ENCODE assay signal across 14 cellular contexts in genomic region chr2:236875906-236876505, GRCh38.
A peak's percentile ranks its signal among the peaks of the same experiment; 100 is the strongest.
DNase-seq lines count a peak whose midpoint lies in the region; ATAC-seq and TF ChIP-seq lines count a peak whose summit lies in the region.
"Had no signal": no experiment of that assay in that cellular context is flagged by ENCODE, and none has a peak within 500 bp of the region (broad histone marks: within the 10 kb centered on the region; RNA-seq: fewer than 3 reads in every experiment).

No MANE protein-coding gene starts in this region.

- peak; percentile 12 for ATAC-seq in esophagus mucosa
- ATAC-seq in HG03354 (IDR thresholded peaks at IDR 0.05; ENCODE audit: poor library complexity, severe bottlenecking, unreplicated experiment) = no peak
- ATAC-seq: activated naive CD4-positive, alpha-beta T cell treated with anti-CD3 and anti-CD28 coated beads, Interleukin-2, amount 50 U/mL, for 72 hours had no signal

- TF ChIP-seq CTCF in nephron progenitor cell (IDR thresholded peaks at IDR 0.05) = no peak

- DNase-seq in NCI-H510A treated with DMSO at 0.1 percent for 48 hours (lab: John Stamatoyannopoulos, UW) (peak; percentile 18), nephron progenitor cell (peak; percentile 20), AML-193 (lab: John Stamatoyannopoulos, UW) (no peak), NCI-H1694 treated with DMSO at 0.1 percent for 48 hours (lab: John Stamatoyannopoulos, UW) (no peak)
- no peak for DNase-seq in activated naive CD4-positive, alpha-beta T cell treated with anti-CD3 and anti-CD28 coated beads, Interleukin-2, amount 10 ng/mL, durations not matched to agents 7 days and 5 days
- DNase-seq: GM23248; NCI-H446; stimulated activated naive CD4-positive, alpha-beta T cell treated with Interleukin-2 at 50 U/mL for 16 hours had no signal

- peaks cover 19% of the 10 kb centered on the region for H3K27me3 Mint-ChIP-seq in nephron progenitor cell (ENCODE audit: low read depth, poor library complexity)
- H3K27me3 Mint-ChIP-seq in activated naive CD4-positive, alpha-beta T cell treated with anti-CD3 and anti-CD28 coated beads, Interleukin-2, amount 10 ng/mL, durations not matched to agents 7 days and 5 days = peaks cover 18% of the 10 kb centered on the region

- H3K4me1 ChIP-seq in BLaER1 = peaks cover 46% of the 10 kb centered on the region

- no peak overlapping the region for H3K27ac ChIP-seq in BLaER1
- H3K27ac ChIP-seq: GM23248, KMS-11 had no signal

- peaks cover 61% of the 10 kb centered on the region for H3K4me1 Mint-ChIP-seq in nephron progenitor cell
- no peaks in the 10 kb centered on the region for H3K4me1 Mint-ChIP-seq in activated naive CD4-positive, alpha-beta T cell treated with anti-CD3 and anti-CD28 coated beads, Interleukin-2, amount 10 ng/mL, durations not matched to agents 7 days and 5 days

- no peaks in the 10 kb centered on the region for H3K9me3 ChIP-seq in BLaER1

- H3K36me3 ChIP-seq in BLaER1 = no peaks in the 10 kb centered on the region

- H3K27ac Mint-ChIP-seq in nephron progenitor cell = no peak overlapping the region
- no peak overlapping the region for H3K27ac Mint-ChIP-seq in activated naive CD4-positive, alpha-beta T cell treated with anti-CD3 and anti-CD28 coated beads, Interleukin-2, amount 10 ng/mL, durations not matched to agents 7 days and 5 days
- H3K27ac Mint-ChIP-seq: activated naive CD4-positive, alpha-beta T cell treated with anti-CD3 and anti-CD28 coated beads, Interleukin-2, amount 50 U/mL, for 72 hours had no signal

- no peaks in the 10 kb centered on the region for H3K27me3 ChIP-seq in BLaER1

- H3K4me3 ChIP-seq in BLaER1 = no peak overlapping the region
- H3K4me3 ChIP-seq: GM23248 had no signal

- CTCF ChIA-PET in activated naive CD4-positive, alpha-beta T cell treated with anti-CD3 and anti-CD28 coated beads, Interleukin-2, amount 10 ng/mL, durations not matched to agents 7 days and 5 days (lab: Charles Lee) = no interaction called here

- peaks cover 1% of the 10 kb centered on the region for H3K36me3 Mint-ChIP-seq in nephron progenitor cell (ENCODE audit: low read depth)
- no peaks in the 10 kb centered on the region for H3K36me3 Mint-ChIP-seq in activated naive CD4-positive, alpha-beta T cell treated with anti-CD3 and anti-CD28 coated beads, Interleukin-2, amount 10 ng/mL, durations not matched to agents 7 days and 5 days
- H3K36me3 Mint-ChIP-seq: activated naive CD4-positive, alpha-beta T cell treated with anti-CD3 and anti-CD28 coated beads, Interleukin-2, amount 50 U/mL, for 72 hours had no signal

- H4K20me1 ChIP-seq in BLaER1 = no peaks in the 10 kb centered on the region

- H3K9ac ChIP-seq in BLaER1 = no peak overlapping the region
- H3K9ac ChIP-seq: GM23248, KMS-11 had no signal

- peaks cover 5% of the 10 kb centered on the region for H3K9me3 Mint-ChIP-seq in nephron progenitor cell
- H3K9me3 Mint-ChIP-seq in activated naive CD4-positive, alpha-beta T cell treated with anti-CD3 and anti-CD28 coated beads, Interleukin-2, amount 10 ng/mL, durations not matched to agents 7 days and 5 days = no peaks in the 10 kb centered on the region
- H3K9me3 Mint-ChIP-seq: activated naive CD4-positive, alpha-beta T cell treated with anti-CD3 and anti-CD28 coated beads, Interleukin-2, amount 50 U/mL, for 72 hours; nephron had no signal

- H3K4me3 Mint-ChIP-seq in nephron progenitor cell = peak overlapping the region; percentile 19
- H3K4me3 Mint-ChIP-seq in activated naive CD4-positive, alpha-beta T cell treated with anti-CD3 and anti-CD28 coated beads, Interleukin-2, amount 10 ng/mL, durations not matched to agents 7 days and 5 days = no peak overlapping the region
- H3K4me3 Mint-ChIP-seq: nephron had no signal

- H3K4me2 ChIP-seq in BLaER1 = peak overlapping the region; percentile 82
- H3K4me2 ChIP-seq: KMS-11 had no signal

Comparison
In these comparisons a context has a peak if more than half of its experiments do, and no peak if none do; other contexts are left out.
1. DNase-seq: peak in NCI-H510A treated with DMSO at 0.1 percent for 48 hours (single experiment) and nephron progenitor cell (single experiment); none in AML-193 (0 of 2), activated naive CD4-positive, alpha-beta T cell treated with anti-CD3 and anti-CD28 coated beads, Interleukin-2, amount 10 ng/mL, durations not matched to agents 7 days and 5 days (single experiment) and NCI-H1694 treated with DMSO at 0.1 percent for 48 hours (single experiment).